In the genomic region with DNA sequence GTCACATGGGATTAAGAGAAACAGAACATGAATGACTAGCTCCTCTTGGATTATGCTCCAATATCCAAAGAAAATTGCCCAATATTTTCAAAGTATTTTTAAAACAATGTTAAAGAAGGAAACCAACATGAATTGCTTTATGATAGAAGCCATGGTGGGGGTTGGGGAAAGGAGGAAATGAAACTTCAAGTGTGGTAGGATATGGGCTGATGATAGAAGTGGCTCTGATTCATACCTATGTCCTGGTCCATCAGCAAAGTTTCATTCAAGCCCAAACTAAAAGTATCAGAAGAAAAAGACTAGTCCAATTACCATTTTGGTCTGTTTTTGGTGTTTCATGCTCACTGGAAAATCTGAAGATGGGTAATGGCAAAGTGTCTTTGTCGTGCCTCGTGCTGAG, we compare ENCODE assay signal across 1 cellular context.
TF ChIP-seq lines count a peak whose summit lies in the region.

No MANE protein-coding gene starts in this region.

TF ChIP-seq in GM12878, 131 proteins besides CTCF, POLR2A, EP300 and RAD21 (continued from another document):
- TF ChIP-seq, protein P1, sequence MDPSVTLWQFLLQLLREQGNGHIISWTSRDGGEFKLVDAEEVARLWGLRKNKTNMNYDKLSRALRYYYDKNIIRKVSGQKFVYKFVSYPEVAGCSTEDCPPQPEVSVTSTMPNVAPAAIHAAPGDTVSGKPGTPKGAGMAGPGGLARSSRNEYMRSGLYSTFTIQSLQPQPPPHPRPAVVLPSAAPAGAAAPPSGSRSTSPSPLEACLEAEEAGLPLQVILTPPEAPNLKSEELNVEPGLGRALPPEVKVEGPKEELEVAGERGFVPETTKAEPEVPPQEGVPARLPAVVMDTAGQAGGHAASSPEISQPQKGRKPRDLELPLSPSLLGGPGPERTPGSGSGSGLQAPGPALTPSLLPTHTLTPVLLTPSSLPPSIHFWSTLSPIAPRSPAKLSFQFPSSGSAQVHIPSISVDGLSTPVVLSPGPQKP (IDR thresholded peaks at IDR 0.05; ENCODE audit: low read depth, low read length) = no peak
- TF ChIP-seq, protein P2, sequence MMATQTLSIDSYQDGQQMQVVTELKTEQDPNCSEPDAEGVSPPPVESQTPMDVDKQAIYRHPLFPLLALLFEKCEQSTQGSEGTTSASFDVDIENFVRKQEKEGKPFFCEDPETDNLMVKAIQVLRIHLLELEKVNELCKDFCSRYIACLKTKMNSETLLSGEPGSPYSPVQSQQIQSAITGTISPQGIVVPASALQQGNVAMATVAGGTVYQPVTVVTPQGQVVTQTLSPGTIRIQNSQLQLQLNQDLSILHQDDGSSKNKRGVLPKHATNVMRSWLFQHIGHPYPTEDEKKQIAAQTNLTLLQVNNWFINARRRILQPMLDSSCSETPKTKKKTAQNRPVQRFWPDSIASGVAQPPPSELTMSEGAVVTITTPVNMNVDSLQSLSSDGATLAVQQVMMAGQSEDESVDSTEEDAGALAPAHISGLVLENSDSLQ (IDR thresholded peaks at IDR 0.05) = no peak
- no peak for TF ChIP-seq MTA2 (IDR thresholded peaks at IDR 0.05; ENCODE audit: low read depth)
